In the genomic region with DNA sequence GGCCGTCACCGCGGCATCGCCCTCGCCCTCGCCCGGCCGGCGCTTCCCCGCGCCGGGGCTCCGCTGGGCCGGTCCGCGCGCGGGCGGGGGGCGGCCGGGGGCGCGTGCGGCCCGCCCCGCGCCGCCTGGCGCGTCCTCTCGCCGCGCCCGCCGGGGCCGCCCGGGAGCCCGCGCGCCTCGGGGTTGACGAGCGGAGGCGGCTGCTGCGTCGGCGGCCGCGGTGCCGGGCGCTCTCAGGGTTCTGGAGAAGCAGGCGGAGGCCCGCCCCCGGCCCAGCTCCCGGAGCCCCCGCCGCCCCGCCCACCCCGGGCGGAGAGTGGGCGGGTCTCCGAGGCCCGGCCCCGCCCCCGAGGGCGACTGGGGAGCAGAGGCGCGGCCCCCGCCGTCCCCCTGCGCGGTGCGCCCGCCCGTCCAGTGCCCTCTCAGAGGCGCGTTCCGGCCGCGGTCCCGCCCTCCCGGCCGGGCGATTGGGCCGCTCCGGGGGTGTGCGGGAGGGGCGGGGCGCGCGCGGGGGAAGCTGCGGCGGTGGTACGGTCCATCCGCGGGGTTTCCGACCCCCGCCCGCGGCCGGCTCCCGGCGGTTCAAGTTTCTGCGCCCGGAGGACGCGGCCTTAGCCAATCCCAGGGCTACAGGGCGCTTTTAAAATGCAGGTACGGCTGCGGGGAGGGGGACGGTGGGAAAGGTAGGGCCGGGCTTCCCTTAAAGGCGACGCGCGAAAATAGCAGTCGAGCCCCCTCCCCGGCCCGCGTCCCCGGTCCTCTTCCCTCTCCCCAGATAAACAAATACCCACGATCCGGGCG, we compare ENCODE assay signal across 8 cellular contexts. TPM values are rescaled to one million over a fixed set of nuclear protein-coding genes. Genes with fewer than 3 reads are reported as not detected.
DNase-seq lines count a peak whose midpoint lies in the region; ATAC-seq, FAIRE-seq and TF ChIP-seq lines count a peak whose summit lies in the region.

A gene (minus strand): TSS at position 243 of the 801 bp plus-strand sequence. CDS start 248 bp downstream, outside the sequence.

- intact Hi-C loops in PC-3 (cut with micrococcal nuclease) (loop anchor here (2.0 kb wide), 3 partner anchors 29 to 79 kb away; no protein-coding TSS in a partner anchor), esophagus muscularis mucosa (cut with DNase I) (loop anchor here (2.0 to 5.0 kb wide), 2 partner anchors 37 to 79 kb away; no protein-coding TSS in a partner anchor)

- peaks cover 35% of the 10 kb centered on the region for H4K20me1 ChIP-seq in PC-3 (ENCODE audit: low read length)

- peak; percentile 94 for DNase-seq in D721Med (ENCODE audit: insufficient read length, low spot score)
- DNase-seq in PC-3, result peak; percentile 98
- peak; percentile 95 to 98 for DNase-seq in activated T-cell treated with anti-CD3 and anti-CD28 coated beads, Interleukin-2, amount 50 U/mL, for 72 hours
- peak; percentile 97 for DNase-seq in esophagus muscularis mucosa (ENCODE audit: extremely low spot score)
- peak; percentile 77 to 91 for DNase-seq in stimulated activated CD8-positive, alpha-beta memory T cell treated with anti-CD3 and anti-CD28 coated beads, Interleukin-4, amount 100 ng/mL, for 4 hours (ENCODE audit: low read depth in 2 of 2, low spot score in 1 of 2)

- under 1% methylated on average over 24 of the region's 125 CpGs for WGBS in esophagus muscularis mucosa

- H3K4me2 ChIP-seq in PC-3 (ENCODE audit: low read length), result peak within 1 kb of the TSS; percentile 100

- CTCF ChIA-PET in PC-3 (lab: Charles Lee), result interaction anchor here (1.0 to 1.3 kb wide), 2 partner anchors 80 to 123 kb away, joined by 3 to 4 read pairs; a partner anchor contains a TSS

- peak; percentile 89 for ATAC-seq in GM21576 (IDR thresholded peaks at IDR 0.05; ENCODE audit: unreplicated experiment)
- peak; percentile 81 for ATAC-seq in PC-3
- ATAC-seq in activated T-cell treated with anti-CD3 and anti-CD28 coated beads, Interleukin-2, amount 50 U/mL, for 72 hours (replicated peaks in 1 of 2), result peak; percentile 92 to 93

- H3K36me3 ChIP-seq in PC-3 (ENCODE audit: low read depth, low read length), result no peaks in the 10 kb centered on the region
- no peaks in the 10 kb centered on the region for H3K36me3 ChIP-seq in esophagus muscularis mucosa
- H3K36me3 ChIP-seq in mucosa of stomach (ENCODE audit: control insufficient read depth, insufficient read depth, low read length), result no peaks in the 10 kb centered on the region

- H3K4me3 Mint-ChIP-seq in activated T-cell treated with anti-CD3 and anti-CD28 coated beads, Interleukin-2, amount 50 U/mL, for 72 hours, result peak within 1 kb of the TSS; percentile 83 to 90

- no peaks in the 10 kb centered on the region for H3K9me3 ChIP-seq in PC-3 (ENCODE audit: low read length)
- no peaks in the 10 kb centered on the region for H3K9me3 ChIP-seq in esophagus muscularis mucosa
- no peaks in the 10 kb centered on the region for H3K9me3 ChIP-seq in mucosa of stomach (ENCODE audit: control insufficient read depth, low read length)

- FAIRE-seq in D721Med (lab: Jason Lieb, UNC), result no peak

- H3K79me2 ChIP-seq in PC-3 (ENCODE audit: low read length), result peaks cover 46% of the 10 kb centered on the region

- H3K27ac ChIP-seq in PC-3 (ENCODE audit: low read length) (peak within 1 kb of the TSS; percentile 25; the same call in 1 of the 2 replicates), esophagus muscularis mucosa (replicated peaks in 1 of 4) (peak within 1 kb of the TSS; percentile 92 to 95 (median 93))

- H3K9ac ChIP-seq in PC-3 (ENCODE audit: low read length), result peak within 1 kb of the TSS; percentile 74
- H3K9ac ChIP-seq in mucosa of stomach (ENCODE audit: low read length), result peak within 1 kb of the TSS; percentile 76

- POLR2A ChIA-PET in PC-3 (lab: Charles Lee; ENCODE audit: unreplicated experiment), result no interaction called here

- H3K27ac Mint-ChIP-seq in activated T-cell treated with anti-CD3 and anti-CD28 coated beads, Interleukin-2, amount 50 U/mL, for 72 hours, result peak within 1 kb of the TSS; percentile 44

- H3K4me1 ChIP-seq in PC-3 (ENCODE audit: insufficient read depth, low read length) (peaks cover 19% of the 10 kb centered on the region), esophagus muscularis mucosa (peaks cover 43 to 66% (median 58%) of the 10 kb centered on the region in 4 donors), mucosa of stomach (ENCODE audit: control insufficient read depth, insufficient read depth, low read length) (peaks cover 49% of the 10 kb centered on the region)

- H3K27me3 Mint-ChIP-seq in activated T-cell treated with anti-CD3 and anti-CD28 coated beads, Interleukin-2, amount 50 U/mL, for 72 hours (ENCODE audit: low read depth), result no peaks in the 10 kb centered on the region

- H3K4me3 ChIP-seq in PC-3 (ENCODE audit: low read length) (peak within 1 kb of the TSS; percentile 92), esophagus muscularis mucosa (peak within 1 kb of the TSS; percentile 70 to 85 (median 78)), mucosa of stomach (ENCODE audit: low read length) (peak within 1 kb of the TSS; percentile 39)

- no peaks in the 10 kb centered on the region for H3K36me3 Mint-ChIP-seq in activated T-cell treated with anti-CD3 and anti-CD28 coated beads, Interleukin-2, amount 50 U/mL, for 72 hours (ENCODE audit: insufficient read depth in 2 of 2)

- H3K27me3 ChIP-seq in PC-3 (ENCODE audit: low read length) (no peaks in the 10 kb centered on the region), esophagus muscularis mucosa (no peaks in the 10 kb centered on the region), mucosa of stomach (ENCODE audit: control insufficient read depth, insufficient read depth, low read length) (no peaks in the 10 kb centered on the region)

- TF ChIP-seq CTCF in D721Med (IDR thresholded peaks at IDR 0.05; ENCODE audit: insufficient read depth, missing control alignments) (no peak), PC-3 (conservative IDR thresholded peaks at IDR 0.05; ENCODE audit: low read depth, low read length) (no peak), esophagus muscularis mucosa (IDR thresholded peaks at IDR 0.05) (peak in 1 of 3 experiments; percentile 14)

- no peak for TF ChIP-seq EP300 in Ishikawa (IDR thresholded peaks at IDR 0.05; ENCODE audit: borderline replicate concordance)
- no peak for TF ChIP-seq EP300 in esophagus muscularis mucosa (IDR thresholded peaks at IDR 0.05)

- no peak for TF ChIP-seq RAD21 in Ishikawa (IDR thresholded peaks at IDR 0.05; ENCODE audit: low read depth)

- H3F3A ChIP-seq in PC-3 (ENCODE audit: low read length, unreplicated experiment), result no peaks in the 10 kb centered on the region

- no peaks in the 10 kb centered on the region for H3K9me2 ChIP-seq in PC-3 (replicated peaks; ENCODE audit: low read length)

- H3K9me3 Mint-ChIP-seq in activated T-cell treated with anti-CD3 and anti-CD28 coated beads, Interleukin-2, amount 50 U/mL, for 72 hours, result no peaks in the 10 kb centered on the region

- TF ChIP-seq POLR2A in esophagus muscularis mucosa (IDR thresholded peaks at IDR 0.05; ENCODE audit: low read depth), result no peak

- H3K4me1 Mint-ChIP-seq in activated T-cell treated with anti-CD3 and anti-CD28 coated beads, Interleukin-2, amount 50 U/mL, for 72 hours (ENCODE audit: low read depth), result peaks cover 26% of the 10 kb centered on the region

- peak within 1 kb of the TSS; percentile 98 for H2AFZ ChIP-seq in PC-3 (ENCODE audit: low read length)

- no TSS peak for BruUV-seq in PC-3 (replicated peaks; lab: Mats Ljungman, UMichigan)

TF ChIP-seq in Ishikawa, 13 proteins besides CTCF, POLR2A, EP300 and RAD21 (continues in another document):
- TF ChIP-seq CREB1 (IDR thresholded peaks at IDR 0.05; ENCODE audit: low read depth), result no peak
- TF ChIP-seq, protein P1, sequence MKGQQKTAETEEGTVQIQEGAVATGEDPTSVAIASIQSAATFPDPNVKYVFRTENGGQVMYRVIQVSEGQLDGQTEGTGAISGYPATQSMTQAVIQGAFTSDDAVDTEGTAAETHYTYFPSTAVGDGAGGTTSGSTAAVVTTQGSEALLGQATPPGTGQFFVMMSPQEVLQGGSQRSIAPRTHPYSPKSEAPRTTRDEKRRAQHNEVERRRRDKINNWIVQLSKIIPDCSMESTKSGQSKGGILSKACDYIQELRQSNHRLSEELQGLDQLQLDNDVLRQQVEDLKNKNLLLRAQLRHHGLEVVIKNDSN (IDR thresholded peaks at IDR 0.05), result no peak
- TF ChIP-seq FOXM1 (IDR thresholded peaks at IDR 0.05; ENCODE audit: borderline replicate concordance, low read depth), result peak; percentile 94
- TF ChIP-seq EGR1 (IDR thresholded peaks at IDR 0.05), result peak; percentile 10; the same call in 1 of the 2 replicates
- no peak for TF ChIP-seq TCF12 (IDR thresholded peaks at IDR 0.05; ENCODE audit: low read depth)
- no peak; the same call in 1 of the 2 replicates for TF ChIP-seq ZBTB7A (IDR thresholded peaks at IDR 0.05; ENCODE audit: low read depth)
- TF ChIP-seq CEBPB (IDR thresholded peaks at IDR 0.05), result no peak
- no peak for TF ChIP-seq YY1 (IDR thresholded peaks at IDR 0.05; ENCODE audit: low read depth)
- no peak for TF ChIP-seq NFIC (IDR thresholded peaks at IDR 0.05)
- TF ChIP-seq TAF1 (IDR thresholded peaks at IDR 0.05; ENCODE audit: low read depth), result peak; percentile 20; the same call in 1 of the 2 replicates
- no peak for TF ChIP-seq TEAD4 (IDR thresholded peaks at IDR 0.05)

RNA-seq across cellular contexts. Expression of the gene that starts here (rescaled TPM):
- 36.4 and 44.6 TPM in 2 replicates for total RNA-seq in PC-3 (2014; rRNA removed)
- 10 to 100 TPM; 10.1 to 11.3 TPM for total RNA-seq in activated T-cell treated with anti-CD3 and anti-CD28 coated beads, Interleukin-2, amount 50 U/mL, for 72 hours
- 10 to 100 TPM; 17.9 to 48.7 (median 30.8) TPM for total RNA-seq in esophagus muscularis mucosa

Comparison
In these comparisons a context has a peak if more than half of its experiments do, and no peak if none do; other contexts are left out.
1. Peak in every context shown above with its lines: DNase-seq, ATAC-seq, H3K4me3 ChIP-seq and H3K27ac ChIP-seq.
2. H3K4me3 ChIP-seq: peak in every context shown above with its lines; median percentile 92 in PC-3; 78 in esophagus muscularis mucosa; 39 in mucosa of stomach.